ENCODE assay signal across 25 cellular contexts in genomic region chr4:548976-549375, GRCh38. TPM values are rescaled to one million over a fixed set of nuclear protein-coding genes. Genes with fewer than 3 reads are reported as not detected.
"Had no signal": no experiment of that assay in that cellular context is flagged by ENCODE, and none has a peak within 500 bp of the region (broad histone marks: within the 10 kb centered on the region; RNA-seq: fewer than 3 reads in every experiment).

No MANE protein-coding gene starts in this region.

- ATAC-seq: esophagus mucosa; foreskin keratinocyte; heart left ventricle; naive thymus-derived CD8-positive, alpha-beta T cell; right cardiac atrium; stimulated activated naive CD8-positive, alpha-beta T cell treated with anti-CD3 and anti-CD28 coated beads, Interleukin-15, Interleukin-2, amounts not matched to agents 100 U/mL and 50 U/mL, for 24 hours had no signal

- FAIRE-seq: astrocyte, urothelium cell line had no signal

- DNase-seq: activated CD4-positive, alpha-beta memory T cell treated with anti-CD3 and anti-CD28 coated beads, Interleukin-2, amount 10 ng/mL, durations not matched to agents 7 days and 5 days; activated CD4-positive, alpha-beta T cell treated with anti-CD3 and anti-CD28 coated beads, Interleukin-2, amount 10 ng/mL, durations not matched to agents 7 days and 5 days; activated CD4-positive, CD25-positive, alpha-beta regulatory T cell treated with anti-CD3 and anti-CD28 coated beads, Interleukin-2, amount 50 U/mL, for 72 hours; activated CD8-positive, alpha-beta memory T cell treated with anti-CD3 and anti-CD28 coated beads, Interleukin-2, amount 50 U/mL, for 48 hours; activated gamma-delta T cell treated with Interleukin-2 at 50 U/mL for 16 hours; activated naive CD4-positive, alpha-beta T cell treated with anti-CD3 and anti-CD28 coated beads, Interleukin-2, amount 50 U/mL, for 16 hours; activated T-cell treated with anti-CD3 and anti-CD28 coated beads, Interleukin-2, amount 50 U/mL, for 24 hours; amniotic stem cell; endodermal cell; foreskin keratinocyte; heart left ventricle; hypothalamus; immature natural killer cell; midbrain; naive thymus-derived CD8-positive, alpha-beta T cell; occipital lobe; stimulated activated CD4-positive, alpha-beta T cell treated with anti-CD3 and anti-CD28 coated beads, Interleukin-4, amount 100 ng/mL, for 1 hour; stimulated activated naive CD8-positive, alpha-beta T cell treated with anti-CD3 and anti-CD28 coated beads, Interleukin-15, Interleukin-2, amounts not matched to agents 100 U/mL and 50 U/mL, for 24 hours; T-helper 2 cell; testis; transverse colon had no signal

RNA-seq across cellular contexts. Expression of gene TMEM271, which starts 27.1 kb away (rescaled TPM):
- polyA plus RNA-seq: foreskin keratinocyte; heart left ventricle; immature natural killer cell; naive thymus-derived CD8-positive, alpha-beta T cell; right cardiac atrium had no signal
